ENCODE assay signal across 1 cellular context in genomic region chr1:202644219-202645096, GRCh38.
TF ChIP-seq lines count a peak whose summit lies in the region.

No MANE protein-coding gene starts in this region.

TF ChIP-seq in K562, 482 proteins besides CTCF, POLR2A, EP300 and RAD21 (continued from another document):
- TF ChIP-seq, protein P1, sequence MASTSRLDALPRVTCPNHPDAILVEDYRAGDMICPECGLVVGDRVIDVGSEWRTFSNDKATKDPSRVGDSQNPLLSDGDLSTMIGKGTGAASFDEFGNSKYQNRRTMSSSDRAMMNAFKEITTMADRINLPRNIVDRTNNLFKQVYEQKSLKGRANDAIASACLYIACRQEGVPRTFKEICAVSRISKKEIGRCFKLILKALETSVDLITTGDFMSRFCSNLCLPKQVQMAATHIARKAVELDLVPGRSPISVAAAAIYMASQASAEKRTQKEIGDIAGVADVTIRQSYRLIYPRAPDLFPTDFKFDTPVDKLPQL (IDR thresholded peaks at IDR 0.05; ENCODE audit: extremely low read depth, insufficient read length), result no peak
- TF ChIP-seq CAMTA2 (CRISPR knock-in tag; conservative IDR thresholded peaks at IDR 0.05) (no peak), ETS2 (tag; IDR thresholded peaks at IDR 0.05; ENCODE audit: borderline replicate concordance, poor library complexity, severe bottlenecking) (no peak), CCAR2 (IDR thresholded peaks at IDR 0.05; ENCODE audit: low read depth, low read length) (no peak), SIRT6 (IDR thresholded peaks at IDR 0.05; ENCODE audit: low read depth, low read length) (no peak), FUS (optimal IDR thresholded peaks at IDR 0.05; ENCODE audit: low read depth, low read length) (no peak), CBX1 (IDR thresholded peaks at IDR 0.05; ENCODE audit: low read depth) (no peak), TCF3 (CRISPR knock-in tag; IDR thresholded peaks at IDR 0.05) (no peak), GTF2E2 (tag; IDR thresholded peaks at IDR 0.05) (no peak), SRF (CRISPR knock-in tag; IDR thresholded peaks at IDR 0.05) (no peak), EZH2 (IDR thresholded peaks at IDR 0.05; ENCODE audit: borderline replicate concordance, low read depth, low read length) (peak; percentile 60; the same call in 1 of the 2 replicates), EWSR1 (IDR thresholded peaks at IDR 0.05; ENCODE audit: borderline replicate concordance, low read depth, partially characterized antibody) (no peak), C11orf30 (IDR thresholded peaks at IDR 0.05; ENCODE audit: low read depth) (peak; percentile 83), ZNF324 (CRISPR knock-in tag; IDR thresholded peaks at IDR 0.05) (no peak), TSC22D4 (tag; IDR thresholded peaks at IDR 0.05) (no peak), CREB3 (tag; conservative IDR thresholded peaks at IDR 0.05; ENCODE audit: low read depth) (no peak), MAFK (IDR thresholded peaks at IDR 0.05; ENCODE audit: low read length) (0 out of 2 replicates have a peak, but pooled peaks have one; percentile 21), ZNF263 (CRISPR knock-in tag; IDR thresholded peaks at IDR 0.05; ENCODE audit: borderline replicate concordance) (peak; percentile 58; the same call in 1 of the 2 replicates), SP2 (IDR thresholded peaks at IDR 0.05; ENCODE audit: extremely low read depth, low read depth, low read length, poor library complexity, severe bottlenecking) (no peak), ZNF740 (CRISPR knock-in tag; IDR thresholded peaks at IDR 0.05) (peak; percentile 74; the same call in 1 of the 2 replicates), ZNF740 (tag; IDR thresholded peaks at IDR 0.05) (no peak), GMEB1 (CRISPR knock-in tag; IDR thresholded peaks at IDR 0.05) (no peak), NCOA6 (IDR thresholded peaks at IDR 0.05) (no peak), KLF6 (CRISPR knock-in tag; IDR thresholded peaks at IDR 0.05; ENCODE audit: borderline replicate concordance) (no peak), NFRKB (IDR thresholded peaks at IDR 0.05; ENCODE audit: low read depth) (no peak), HMGN3 (IDR thresholded peaks at IDR 0.05; ENCODE audit: borderline replicate concordance, extremely low read depth, insufficient read length, low read depth, low read length) (no peak), MAFF (IDR thresholded peaks at IDR 0.05; ENCODE audit: low read length) (peak; percentile 38; the same call in 1 of the 2 replicates), KAT7 (CRISPR knock-in tag; IDR thresholded peaks at IDR 0.05; ENCODE audit: borderline replicate concordance) (no peak), TOE1 (IDR thresholded peaks at IDR 0.05; ENCODE audit: borderline replicate concordance) (no peak), TOE1 (CRISPR knock-in tag; IDR thresholded peaks at IDR 0.05; ENCODE audit: borderline replicate concordance, low read depth) (no peak), ZNF175 (CRISPR knock-in tag; IDR thresholded peaks at IDR 0.05; ENCODE audit: low read depth) (no peak)
- TF ChIP-seq, protein P2, sequence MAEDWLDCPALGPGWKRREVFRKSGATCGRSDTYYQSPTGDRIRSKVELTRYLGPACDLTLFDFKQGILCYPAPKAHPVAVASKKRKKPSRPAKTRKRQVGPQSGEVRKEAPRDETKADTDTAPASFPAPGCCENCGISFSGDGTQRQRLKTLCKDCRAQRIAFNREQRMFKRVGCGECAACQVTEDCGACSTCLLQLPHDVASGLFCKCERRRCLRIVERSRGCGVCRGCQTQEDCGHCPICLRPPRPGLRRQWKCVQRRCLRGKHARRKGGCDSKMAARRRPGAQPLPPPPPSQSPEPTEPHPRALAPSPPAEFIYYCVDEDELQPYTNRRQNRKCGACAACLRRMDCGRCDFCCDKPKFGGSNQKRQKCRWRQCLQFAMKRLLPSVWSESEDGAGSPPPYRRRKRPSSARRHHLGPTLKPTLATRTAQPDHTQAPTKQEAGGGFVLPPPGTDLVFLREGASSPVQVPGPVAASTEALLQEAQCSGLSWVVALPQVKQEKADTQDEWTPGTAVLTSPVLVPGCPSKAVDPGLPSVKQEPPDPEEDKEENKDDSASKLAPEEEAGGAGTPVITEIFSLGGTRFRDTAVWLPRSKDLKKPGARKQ (CRISPR knock-in tag; IDR thresholded peaks at IDR 0.05), result no peak
- TF ChIP-seq, protein P3, sequence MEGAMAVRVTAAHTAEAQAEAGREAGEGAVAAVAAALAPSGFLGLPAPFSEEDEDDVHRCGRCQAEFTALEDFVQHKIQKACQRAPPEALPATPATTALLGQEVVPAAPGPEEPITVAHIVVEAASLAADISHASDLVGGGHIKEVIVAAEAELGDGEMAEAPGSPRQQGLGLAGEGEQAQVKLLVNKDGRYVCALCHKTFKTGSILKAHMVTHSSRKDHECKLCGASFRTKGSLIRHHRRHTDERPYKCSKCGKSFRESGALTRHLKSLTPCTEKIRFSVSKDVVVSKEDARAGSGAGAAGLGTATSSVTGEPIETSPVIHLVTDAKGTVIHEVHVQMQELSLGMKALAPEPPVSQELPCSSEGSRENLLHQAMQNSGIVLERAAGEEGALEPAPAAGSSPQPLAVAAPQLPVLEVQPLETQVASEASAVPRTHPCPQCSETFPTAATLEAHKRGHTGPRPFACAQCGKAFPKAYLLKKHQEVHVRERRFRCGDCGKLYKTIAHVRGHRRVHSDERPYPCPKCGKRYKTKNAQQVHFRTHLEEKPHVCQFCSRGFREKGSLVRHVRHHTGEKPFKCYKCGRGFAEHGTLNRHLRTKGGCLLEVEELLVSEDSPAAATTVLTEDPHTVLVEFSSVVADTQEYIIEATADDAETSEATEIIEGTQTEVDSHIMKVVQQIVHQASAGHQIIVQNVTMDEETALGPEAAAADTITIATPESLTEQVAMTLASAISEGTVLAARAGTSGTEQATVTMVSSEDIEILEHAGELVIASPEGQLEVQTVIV (CRISPR knock-in tag; IDR thresholded peaks at IDR 0.05; ENCODE audit: borderline replicate concordance), result no peak
